19 cellular contexts compared by ENCODE assay signal in the genomic region with DNA sequence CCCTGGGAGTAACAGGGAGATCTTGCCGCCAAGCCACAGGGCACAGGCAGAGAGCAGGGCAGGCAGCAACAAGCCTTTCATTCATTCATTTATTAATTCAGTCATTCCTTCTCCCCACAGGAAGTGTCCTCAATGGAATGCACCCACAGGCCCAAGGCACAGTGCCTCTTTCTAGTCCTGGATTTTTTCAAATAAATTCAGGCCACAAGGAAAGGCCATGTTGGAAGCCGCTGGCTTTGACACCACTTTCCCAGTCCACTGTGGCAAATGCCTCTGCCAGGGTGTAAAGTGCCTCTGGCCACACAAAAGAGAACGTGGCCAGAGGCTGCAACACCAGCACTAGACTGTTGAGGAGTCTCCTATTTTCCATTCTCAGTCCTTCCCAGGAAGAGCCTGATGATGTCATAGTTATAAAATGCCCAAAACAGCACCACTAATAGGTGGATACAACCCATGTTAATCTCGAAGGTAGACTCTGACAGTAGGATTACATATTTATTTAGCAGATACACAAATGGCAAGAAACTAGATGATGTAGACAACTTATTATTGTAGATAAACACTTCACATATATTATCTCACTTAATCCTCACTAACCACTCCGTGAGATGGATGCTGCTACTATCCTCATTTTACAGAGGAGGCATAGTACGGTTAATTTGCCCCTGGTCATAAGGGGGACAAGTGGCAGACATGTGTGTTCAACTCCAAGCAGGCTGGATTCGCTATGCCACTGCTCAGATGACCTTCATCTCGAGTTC. TPM values are rescaled to one million over a fixed set of nuclear protein-coding genes. Genes with fewer than 3 reads are reported as not detected.
DNase-seq lines count a peak whose midpoint lies in the region; ATAC-seq and TF ChIP-seq lines count a peak whose summit lies in the region.
"Had no signal": no experiment of that assay in that cellular context is flagged by ENCODE, and none has a peak within 500 bp of the region (broad histone marks: within the 10 kb centered on the region; RNA-seq: fewer than 3 reads in every experiment).

No MANE protein-coding gene starts in this region.

- 86% methylated on average over 8 of the region's 8 CpGs for WGBS in right cardiac atrium
- WGBS in endodermal cell (ENCODE audit: insufficient coverage in 1 of 2, insufficient read length in 1 of 2), 2 experiments = 91 to 98% methylated on average over 6 to 7 of the region's 8 CpGs

- ATAC-seq in right cardiac atrium = no peak
- no peak for ATAC-seq in left cardiac atrium
- ATAC-seq in HG03159 (IDR thresholded peaks at IDR 0.05; ENCODE audit: unreplicated experiment) = no peak
- ATAC-seq: activated CD8-positive, alpha-beta T cell treated with anti-CD3 and anti-CD28 coated beads, Interleukin-2, amount 10 ng/mL, durations not matched to agents 7 days and 5 days; stimulated activated naive CD8-positive, alpha-beta T cell treated with anti-CD3 and anti-CD28 coated beads, Interleukin-15, Interleukin-2, amounts not matched to agents 100 U/mL and 50 U/mL, for 24 hours had no signal

- H3K27me3 Mint-ChIP-seq in endodermal cell (ENCODE audit: insufficient read depth) (peaks cover 2% of the 10 kb centered on the region), CD14-positive monocyte (ENCODE audit: low read depth in 3 of 3) (no peaks in the 10 kb centered on the region)

- H3K4me1 Mint-ChIP-seq in endodermal cell = peaks cover 62% of the 10 kb centered on the region
- H3K4me1 Mint-ChIP-seq in CD14-positive monocyte = peaks cover 33% of the 10 kb centered on the region

- peaks cover 8% of the 10 kb centered on the region; the same call in 1 of the 2 replicates for H3K79me2 ChIP-seq in OCI-LY1 (ENCODE audit: insufficient read depth, low read length)

- H3K9me2 ChIP-seq in OCI-LY1 (ENCODE audit: low read depth, low read length) = no peaks in the 10 kb centered on the region

- H2AFZ ChIP-seq in OCI-LY1 (ENCODE audit: low read length) = no peak overlapping the region

- H3K27ac Mint-ChIP-seq in endodermal cell (no peak overlapping the region), CD14-positive monocyte (peak overlapping the region in 1 of 7 donors; percentile 66)
- H3K27ac Mint-ChIP-seq: activated CD8-positive, alpha-beta T cell treated with anti-CD3 and anti-CD28 coated beads, Interleukin-2, amount 10 ng/mL, durations not matched to agents 7 days and 5 days; nephron progenitor cell had no signal

- peak overlapping the region; percentile 28; the same call in 1 of the 2 replicates for H3K4me2 ChIP-seq in OCI-LY1 (ENCODE audit: low read length)

- H3K9ac ChIP-seq in OCI-LY1 (ENCODE audit: low read length) = no peak overlapping the region
- no peak overlapping the region for H3K9ac ChIP-seq in endodermal cell (ENCODE audit: extremely low read depth, low read length, poor library complexity, severe bottlenecking)

- DNase-seq in right cardiac atrium (no peak), left cardiac atrium (no peak), foreskin melanocyte (peak; percentile 72), endodermal cell (no peak), CD14-positive monocyte (ENCODE audit: low spot score) (no peak), RPMI8226 (no peak)
- DNase-seq: activated CD8-positive, alpha-beta T cell treated with anti-CD3 and anti-CD28 coated beads, Interleukin-2, amount 10 ng/mL, durations not matched to agents 7 days and 5 days; activated T-cell treated with anti-CD3 and anti-CD28 coated beads, Interleukin-2, amount 50 U/mL, for 48 hours; dorsolateral prefrontal cortex; erythroblast; KG1; NCI-H1092; NCI-H526; nephron progenitor cell; stimulated activated CD4-positive, alpha-beta T cell treated with anti-CD3 and anti-CD28 coated beads, Interleukin-15, amount 100 ng/mL, for 24 hours; stimulated activated naive CD8-positive, alpha-beta T cell treated with anti-CD3 and anti-CD28 coated beads, Interleukin-15, Interleukin-2, amounts not matched to agents 100 U/mL and 50 U/mL, for 24 hours had no signal

- peaks cover 4% of the 10 kb centered on the region for H3K36me3 Mint-ChIP-seq in endodermal cell (ENCODE audit: low read depth)
- H3K36me3 Mint-ChIP-seq in CD14-positive monocyte = peaks cover 17 to 21% of the 10 kb centered on the region in 2 donors

- H3K4me3 ChIP-seq in right cardiac atrium (ENCODE audit: low read length) = no peak overlapping the region
- no peak overlapping the region for H3K4me3 ChIP-seq in OCI-LY1 (ENCODE audit: low read depth, low read length, poor library complexity, severe bottlenecking)
- no peak overlapping the region for H3K4me3 ChIP-seq in endodermal cell (ENCODE audit: low read length)
- H3K4me3 ChIP-seq: dorsolateral prefrontal cortex, lung had no signal

- H3F3A ChIP-seq in OCI-LY1 (ENCODE audit: insufficient read depth, low read length) = peaks cover 13% of the 10 kb centered on the region; the same call in 1 of the 2 replicates

- H3K9me3 ChIP-seq in right cardiac atrium (ENCODE audit: control insufficient read depth, low read length) = no peaks in the 10 kb centered on the region
- no peaks in the 10 kb centered on the region for H3K9me3 ChIP-seq in OCI-LY1 (ENCODE audit: low read length)
- no peaks in the 10 kb centered on the region for H3K9me3 ChIP-seq in endodermal cell (ENCODE audit: control insufficient read depth, low read length)

- H3K27me3 ChIP-seq in right cardiac atrium (ENCODE audit: control insufficient read depth, insufficient read depth) (no peaks in the 10 kb centered on the region), OCI-LY1 (ENCODE audit: insufficient read depth, low read length) (no peaks in the 10 kb centered on the region), endodermal cell (ENCODE audit: control insufficient read depth, insufficient read depth, low read length, poor library complexity, severe bottlenecking) (no peaks in the 10 kb centered on the region)
- H3K27me3 ChIP-seq: dorsolateral prefrontal cortex had no signal

- H4K20me1 ChIP-seq in OCI-LY1 (ENCODE audit: insufficient read depth, low read length) = no peaks in the 10 kb centered on the region

- peaks cover 2% of the 10 kb centered on the region for H3K4me1 ChIP-seq in right cardiac atrium (ENCODE audit: control insufficient read depth, insufficient read depth, low read length)
- H3K4me1 ChIP-seq in OCI-LY1 (ENCODE audit: insufficient read depth, low read length, severe bottlenecking) = peaks cover 63% of the 10 kb centered on the region
- H3K4me1 ChIP-seq in endodermal cell (ENCODE audit: control insufficient read depth, insufficient read depth, low read length) = peaks cover 30% of the 10 kb centered on the region

- H3K36me3 ChIP-seq in OCI-LY1 (ENCODE audit: insufficient read depth, low read length) (no peaks in the 10 kb centered on the region), endodermal cell (ENCODE audit: control insufficient read depth, insufficient read depth, low read length) (no peaks in the 10 kb centered on the region)

- intact Hi-C loops in right cardiac atrium (cut with DNase I) = no loop called here
- intact Hi-C loops in left cardiac atrium (cut with DNase I) = loop anchor here in 1 of 2 donors (5.0 kb wide), 1 partner anchor 68 kb away; no protein-coding TSS in a partner anchor
- intact Hi-C loops in CD14-positive monocyte (cut with micrococcal nuclease) = loop anchor here in 1 of 2 donors (5.0 kb wide), 2 partner anchors 33 to 67 kb away; no protein-coding TSS in a partner anchor

- H3K9me3 Mint-ChIP-seq in endodermal cell (no peaks in the 10 kb centered on the region), CD14-positive monocyte (no peaks in the 10 kb centered on the region)
- H3K9me3 Mint-ChIP-seq: nephron progenitor cell had no signal

- no peak for TF ChIP-seq CTCF in OCI-LY1 (IDR thresholded peaks at IDR 0.05; ENCODE audit: low read length)
- TF ChIP-seq CTCF in endodermal cell (conservative IDR thresholded peaks at IDR 0.05) = no peak
- no peak for TF ChIP-seq CTCF in CD14-positive monocyte (IDR thresholded peaks at IDR 0.05)

- H3K4me3 Mint-ChIP-seq in endodermal cell = no peak overlapping the region
- no peak overlapping the region for H3K4me3 Mint-ChIP-seq in CD14-positive monocyte
- H3K4me3 Mint-ChIP-seq: activated CD8-positive, alpha-beta T cell treated with anti-CD3 and anti-CD28 coated beads, Interleukin-2, amount 10 ng/mL, durations not matched to agents 7 days and 5 days; nephron progenitor cell had no signal

- peak overlapping the region; percentile 63 for H3K27ac ChIP-seq in right cardiac atrium (ENCODE audit: low read length)
- H3K27ac ChIP-seq in OCI-LY1 (ENCODE audit: low read depth, low read length, poor library complexity, severe bottlenecking) = peak overlapping the region; percentile 64
- no peak overlapping the region for H3K27ac ChIP-seq in endodermal cell (ENCODE audit: low read depth, low read length)

RNA-seq across cellular contexts. Expression of gene JAZF1, which starts 5.5 kb away (rescaled TPM):
- total RNA-seq in right cardiac atrium (10 to 100 TPM; 19.9 to 27.4 (median 25.4) TPM), left cardiac atrium (10 to 100 TPM; 20.0 to 21.3 TPM), endodermal cell (10 to 100 TPM; 18.3 to 33.6 TPM)
- polyA plus RNA-seq in right cardiac atrium (12.9 TPM), CD14-positive monocyte (10 to 100 TPM; 12.1 to 17.2 TPM)
- 12.5 TPM for polyA plus RNA-seq in endodermal cell (2013, experiment 1 of 2)
- polyA plus RNA-seq in endodermal cell (2013, experiment 2 of 2) = 11.2 TPM
